ENCODE assay signal across 1 cellular context in genomic region chr11:26551186-26551801, GRCh38.
TF ChIP-seq lines count a peak whose summit lies in the region.

No MANE protein-coding gene starts in this region.

TF ChIP-seq in GM12878, 131 proteins besides CTCF, POLR2A, EP300 and RAD21 (continued from another document):
- 0 out of 2 replicates have a peak, but pooled peaks have one; percentile 14 for TF ChIP-seq ZNF592 (IDR thresholded peaks at IDR 0.05)
